ENCODE assay signal across 22 cellular contexts in the genomic region with DNA sequence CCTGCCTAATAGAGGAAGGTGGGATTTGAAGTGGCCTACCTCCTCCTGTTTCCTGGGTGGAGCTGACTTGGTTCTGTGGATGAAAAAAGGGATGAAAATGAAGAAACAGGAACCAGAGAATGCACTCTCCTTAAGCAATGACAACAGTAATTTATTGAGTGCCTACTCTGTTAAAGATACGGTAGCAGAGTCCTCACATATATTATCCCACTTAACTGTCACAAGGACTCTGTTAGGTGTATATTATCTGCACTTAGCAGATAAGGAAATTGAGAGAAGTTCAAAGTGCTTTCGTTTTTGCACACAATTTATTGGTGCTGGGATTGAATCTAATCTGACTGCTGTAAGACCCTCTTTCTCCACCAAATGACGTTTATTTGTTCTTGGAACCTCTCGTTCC.
"Had no signal": no experiment of that assay in that cellular context is flagged by ENCODE, and none has a peak within 500 bp of the region (broad histone marks: within the 10 kb centered on the region; RNA-seq: fewer than 3 reads in every experiment).

No MANE protein-coding gene starts in this region.

- H3K4me1 ChIP-seq: ascending aorta, psoas muscle, tibial artery had no signal

- H3K27me3 ChIP-seq: ascending aorta, ovary, tibial artery had no signal

- H3K9me3 ChIP-seq: ascending aorta, ovary, psoas muscle, tibial artery had no signal

- H3K27me3 Mint-ChIP-seq: activated CD4-positive, alpha-beta memory T cell treated with anti-CD3 and anti-CD28 coated beads, Interleukin-2, amount 10 ng/mL, durations not matched to agents 7 days and 5 days; activated CD8-positive, alpha-beta memory T cell treated with anti-CD3 and anti-CD28 coated beads, Interleukin-2, amount 10 ng/mL, durations not matched to agents 7 days and 5 days; activated naive CD4-positive, alpha-beta T cell treated with anti-CD3 and anti-CD28 coated beads, Interleukin-2, amount 10 ng/mL, durations not matched to agents 7 days and 5 days; central memory CD8-positive, alpha-beta T cell had no signal

- H3K36me3 Mint-ChIP-seq: activated naive CD4-positive, alpha-beta T cell treated with anti-CD3 and anti-CD28 coated beads, Interleukin-2, amount 10 ng/mL, durations not matched to agents 7 days and 5 days had no signal

- H3K27ac ChIP-seq: ascending aorta, coronary artery, ovary, psoas muscle, tibial artery had no signal

- H3K27ac Mint-ChIP-seq: activated CD4-positive, alpha-beta memory T cell treated with anti-CD3 and anti-CD28 coated beads, Interleukin-2, amount 10 ng/mL, durations not matched to agents 7 days and 5 days; activated CD8-positive, alpha-beta memory T cell treated with anti-CD3 and anti-CD28 coated beads, Interleukin-2, amount 10 ng/mL, durations not matched to agents 7 days and 5 days; activated naive CD4-positive, alpha-beta T cell treated with anti-CD3 and anti-CD28 coated beads, Interleukin-2, amount 10 ng/mL, durations not matched to agents 7 days and 5 days had no signal

- ATAC-seq: activated CD8-positive, alpha-beta memory T cell treated with anti-CD3 and anti-CD28 coated beads, Interleukin-2, amount 10 ng/mL, durations not matched to agents 7 days and 5 days; left lobe of liver; psoas muscle; right cardiac atrium; stimulated activated naive CD8-positive, alpha-beta T cell treated with anti-CD3 and anti-CD28 coated beads, Interleukin-15, Interleukin-2, amounts not matched to agents 100 U/mL and 50 U/mL, for 24 hours had no signal

- H3K4me1 Mint-ChIP-seq: central memory CD8-positive, alpha-beta T cell had no signal

- DNase-seq: activated CD4-positive, alpha-beta memory T cell treated with anti-CD3 and anti-CD28 coated beads, Interleukin-2, amount 10 ng/mL, durations not matched to agents 7 days and 5 days; activated CD4-positive, alpha-beta T cell treated with anti-CD3 and anti-CD28 coated beads for 48 hours; activated CD4-positive, CD25-positive, alpha-beta regulatory T cell; activated CD8-positive, alpha-beta memory T cell treated with anti-CD3 and anti-CD28 coated beads, Interleukin-2, amount 10 ng/mL, durations not matched to agents 7 days and 5 days; activated naive CD4-positive, alpha-beta T cell treated with anti-CD3 and anti-CD28 coated beads, Interleukin-2, amount 10 ng/mL, durations not matched to agents 7 days and 5 days; activated T-cell treated with anti-CD3 and anti-CD28 coated beads, Interleukin-2, amount 50 U/mL, for 1 hour; erythroblast; glutamatergic neuron; islet precursor cell; ovary; psoas muscle; right cardiac atrium; stimulated activated CD4-positive, alpha-beta T cell treated with anti-CD3 and anti-CD28 coated beads, Interleukin-2, amount 100 ng/mL, for 24 hours; stimulated activated naive CD8-positive, alpha-beta T cell treated with anti-CD3 and anti-CD28 coated beads, Interleukin-15, Interleukin-2, amounts not matched to agents 100 U/mL and 50 U/mL, for 24 hours; substantia nigra; tibial artery had no signal

- H3K36me3 ChIP-seq: ascending aorta, ovary, tibial artery had no signal

- H3K4me3 Mint-ChIP-seq: activated CD4-positive, alpha-beta memory T cell treated with anti-CD3 and anti-CD28 coated beads, Interleukin-2, amount 10 ng/mL, durations not matched to agents 7 days and 5 days; activated CD8-positive, alpha-beta memory T cell treated with anti-CD3 and anti-CD28 coated beads, Interleukin-2, amount 10 ng/mL, durations not matched to agents 7 days and 5 days; activated naive CD4-positive, alpha-beta T cell treated with anti-CD3 and anti-CD28 coated beads, Interleukin-2, amount 10 ng/mL, durations not matched to agents 7 days and 5 days; central memory CD8-positive, alpha-beta T cell had no signal

- H3K4me3 ChIP-seq: ascending aorta, coronary artery, lung, ovary, psoas muscle, tibial artery had no signal

- FAIRE-seq: endometrium had no signal
